ENCODE assay signal across 30 cellular contexts in genomic region chrY:13092986-13093385, GRCh38.
"Had no signal": no experiment of that assay in that cellular context is flagged by ENCODE, and none has a peak within 500 bp of the region (broad histone marks: within the 10 kb centered on the region; RNA-seq: fewer than 3 reads in every experiment).

No MANE protein-coding gene starts in this region.

- H3K9me3 Mint-ChIP-seq: mesothelial cell of epicardium, nephron progenitor cell, T-cell had no signal

- H3K27me3 ChIP-seq: breast epithelium, neutrophil, ovary had no signal

- ATAC-seq: activated T-cell treated with anti-CD3 and anti-CD28 coated beads, Interleukin-2, amount 50 U/mL, for 4 hours; activated T-helper 17 cell treated with anti-CD3 and anti-CD28 coated beads, Interleukin-2, amount 50 U/mL, for 72 hours; left colon; sciatic nerve; stimulated activated effector memory CD8-positive, alpha-beta T cell treated with anti-CD3 and anti-CD28 coated beads, Interleukin-12 subunit alpha, Interleukin-12 subunit beta, amount 100 ng/mL, for 72 hours; stimulated activated naive CD8-positive, alpha-beta T cell treated with anti-CD3 and anti-CD28 coated beads, Interleukin-15, amount 100 ng/mL, for 72 hours; T-cell had no signal

- H3K4me3 Mint-ChIP-seq: activated B cell treated with CpG ODN at 0.5 μM for 24 hours; activated T-cell treated with anti-CD3 and anti-CD28 coated beads, Interleukin-2, amount 50 U/mL, for 4 hours; activated T-helper 17 cell treated with anti-CD3 and anti-CD28 coated beads, Interleukin-2, amount 50 U/mL, for 72 hours; immature natural killer cell; mesothelial cell of epicardium; naive B cell; nephron progenitor cell; stimulated activated effector memory CD8-positive, alpha-beta T cell treated with anti-CD3 and anti-CD28 coated beads, Interleukin-12 subunit alpha, Interleukin-12 subunit beta, amount 100 ng/mL, for 72 hours; T-cell had no signal

- H3K27me3 Mint-ChIP-seq: progenitor cell of endocrine pancreas, T-cell had no signal

- H3K4me1 Mint-ChIP-seq: activated B cell treated with CpG ODN at 0.5 μM for 24 hours, immature natural killer cell, mesothelial cell of epicardium, naive B cell, nephron progenitor cell had no signal

- H3K36me3 Mint-ChIP-seq: immature natural killer cell; mesothelial cell of epicardium; naive B cell; stimulated activated effector memory CD8-positive, alpha-beta T cell treated with anti-CD3 and anti-CD28 coated beads, Interleukin-12 subunit alpha, Interleukin-12 subunit beta, amount 100 ng/mL, for 72 hours; T-cell had no signal

- H3K4me1 ChIP-seq: breast epithelium had no signal

- H3K4me3 ChIP-seq: breast epithelium, ovary, skin epidermis had no signal

- H3K9me3 ChIP-seq: breast epithelium, neutrophil, ovary had no signal

- DNase-seq: activated B cell treated with CpG ODN at 0.5 μM for 24 hours; activated CD4-positive, alpha-beta T cell treated with anti-CD3 and anti-CD28 coated beads, Interleukin-2, amount 50 U/mL, for 1 hour; activated gamma-delta T cell treated with Interleukin-2 at 50 U/mL for 16 hours; activated naive CD4-positive, alpha-beta T cell treated with anti-CD3 and anti-CD28 coated beads, Interleukin-2, amount 50 U/mL, for 16 hours; activated T-cell treated with anti-CD3 and anti-CD28 coated beads, Interleukin-2, amount 50 U/mL, for 4 hours; central memory CD4-positive, alpha-beta T cell; foreskin fibroblast; head of caudate nucleus; hippocampal formation; immature natural killer cell; kidney; left colon; mammary epithelial cell; naive B cell; nephron progenitor cell; ovary; retina; stimulated activated CD4-positive, alpha-beta T cell treated with anti-CD3 and anti-CD28 coated beads, Interleukin-12 subunit alpha, Interleukin-12 subunit beta, amount 100 ng/mL, for 4 hours; stimulated activated CD4-positive, alpha-beta T cell treated with anti-CD3 and anti-CD28 coated beads, Interleukin-4, amount 100 ng/mL, for 24 hours; stimulated activated naive CD8-positive, alpha-beta T cell treated with anti-CD3 and anti-CD28 coated beads, Interleukin-15, amount 100 ng/mL, for 72 hours; substantia nigra; T-cell had no signal

- H3K27ac ChIP-seq: breast epithelium, neutrophil, ovary, skin epidermis had no signal

- H3K36me3 ChIP-seq: breast epithelium, neutrophil, ovary had no signal

- H3K27ac Mint-ChIP-seq: activated B cell treated with CpG ODN at 0.5 μM for 24 hours; activated T-helper 17 cell treated with anti-CD3 and anti-CD28 coated beads, Interleukin-2, amount 50 U/mL, for 72 hours; immature natural killer cell; mesothelial cell of epicardium; naive B cell; nephron progenitor cell; progenitor cell of endocrine pancreas; stimulated activated effector memory CD8-positive, alpha-beta T cell treated with anti-CD3 and anti-CD28 coated beads, Interleukin-12 subunit alpha, Interleukin-12 subunit beta, amount 100 ng/mL, for 72 hours; stimulated activated naive CD8-positive, alpha-beta T cell treated with anti-CD3 and anti-CD28 coated beads, Interleukin-15, amount 100 ng/mL, for 72 hours; T-cell had no signal
